ENCODE assay signal across 25 cellular contexts in genomic region chr2:74183878-74184277, GRCh38. TPM values are rescaled to one million over a fixed set of nuclear protein-coding genes. Genes with fewer than 3 reads are reported as not detected.
A peak's percentile ranks its signal among the peaks of the same experiment; 100 is the strongest.
DNase-seq lines count a peak whose midpoint lies in the region; ATAC-seq, FAIRE-seq and TF ChIP-seq lines count a peak whose summit lies in the region.
"Had no signal": no experiment of that assay in that cellular context is flagged by ENCODE, and none has a peak within 500 bp of the region (broad histone marks: within the 10 kb centered on the region; RNA-seq: fewer than 3 reads in every experiment).

No MANE protein-coding gene starts in this region.

- WGBS in mesendoderm (ENCODE audit: extremely low coverage, insufficient coverage, low lambda C conversion rate) = no CpG with 5 or more reads among the region's 2 CpGs

- no peak overlapping the region for H4K8ac ChIP-seq in mesendoderm (ENCODE audit: low read depth, low read length)

- no peak for TF ChIP-seq CTCF in CD14-positive monocyte (IDR thresholded peaks at IDR 0.05)

- H2BK15ac ChIP-seq in mesendoderm (replicated peaks; ENCODE audit: low read depth) = no peak overlapping the region

- H3K36me3 Mint-ChIP-seq in CD14-positive monocyte = no peaks in the 10 kb centered on the region
- H3K36me3 Mint-ChIP-seq in activated T-helper 1 cell treated with anti-CD3 and anti-CD28 coated beads, Interleukin-12 subunit alpha, Interleukin-12 subunit beta, Interleukin-2, Interleukin-4 antibody, amounts not matched to agents 30 ng/mL and 10 ng/mL and 1 ng/mL, durations not matched to agents 14 hours and 24 hours and 36 hours (ENCODE audit: low read depth) = peaks cover 1% of the 10 kb centered on the region
- no peaks in the 10 kb centered on the region for H3K36me3 Mint-ChIP-seq in activated naive CD4-positive, alpha-beta T cell treated with anti-CD3 and anti-CD28 coated beads, Interleukin-2, amount 10 ng/mL, durations not matched to agents 7 days and 5 days

- ATAC-seq in HG02623 (IDR thresholded peaks at IDR 0.05; ENCODE audit: unreplicated experiment) = no peak
- ATAC-seq: activated T-cell treated with anti-CD3 and anti-CD28 coated beads, Interleukin-2, amount 50 U/mL, for 4 hours; lower lobe of right lung had no signal

- H3K27ac ChIP-seq in mesendoderm (ENCODE audit: low read depth, low read length) = no peak overlapping the region
- H3K27ac ChIP-seq: breast epithelium, C4-2B, lower lobe of right lung, right atrium auricular region, SJSA1, upper lobe of left lung had no signal

- H3K27me3 Mint-ChIP-seq in CD14-positive monocyte (ENCODE audit: low read depth in 3 of 3) = peaks cover 0 to 5% (median 0%) of the 10 kb centered on the region in 3 donors
- no peaks in the 10 kb centered on the region for H3K27me3 Mint-ChIP-seq in activated T-helper 1 cell treated with anti-CD3 and anti-CD28 coated beads, Interleukin-12 subunit alpha, Interleukin-12 subunit beta, Interleukin-2, Interleukin-4 antibody, amounts not matched to agents 30 ng/mL and 10 ng/mL and 1 ng/mL, durations not matched to agents 14 hours and 24 hours and 36 hours (ENCODE audit: insufficient read depth)
- no peaks in the 10 kb centered on the region for H3K27me3 Mint-ChIP-seq in activated naive CD4-positive, alpha-beta T cell treated with anti-CD3 and anti-CD28 coated beads, Interleukin-2, amount 10 ng/mL, durations not matched to agents 7 days and 5 days

- H2BK5ac ChIP-seq in mesendoderm (ENCODE audit: low read length) = no peak overlapping the region

- H3K9ac ChIP-seq in mesendoderm (ENCODE audit: low read length) = no peak overlapping the region

- H3K18ac ChIP-seq in mesendoderm (ENCODE audit: low read length) = no peak overlapping the region

- no peaks in the 10 kb centered on the region for H3K27me3 ChIP-seq in mesendoderm (ENCODE audit: insufficient read depth, low read length, poor library complexity)
- H3K27me3 ChIP-seq: breast epithelium, right atrium auricular region, SJSA1, upper lobe of left lung had no signal

- peaks cover 0 to 2% (median 0%) of the 10 kb centered on the region in 7 donors for H3K9me3 Mint-ChIP-seq in CD14-positive monocyte
- peaks cover 5% of the 10 kb centered on the region for H3K9me3 Mint-ChIP-seq in activated T-helper 1 cell treated with anti-CD3 and anti-CD28 coated beads, Interleukin-12 subunit alpha, Interleukin-12 subunit beta, Interleukin-2, Interleukin-4 antibody, amounts not matched to agents 30 ng/mL and 10 ng/mL and 1 ng/mL, durations not matched to agents 14 hours and 24 hours and 36 hours
- H3K9me3 Mint-ChIP-seq in activated naive CD4-positive, alpha-beta T cell treated with anti-CD3 and anti-CD28 coated beads, Interleukin-2, amount 10 ng/mL, durations not matched to agents 7 days and 5 days = peaks cover 2% of the 10 kb centered on the region
- H3K9me3 Mint-ChIP-seq: activated T-cell treated with anti-CD3 and anti-CD28 coated beads, Interleukin-2, amount 50 U/mL, for 4 hours; neural crest cell had no signal

- CTCF ChIA-PET in activated naive CD4-positive, alpha-beta T cell treated with anti-CD3 and anti-CD28 coated beads, Interleukin-2, amount 10 ng/mL, durations not matched to agents 7 days and 5 days (lab: Charles Lee) = interaction anchor here (2.5 kb wide), 1 partner anchor 15 kb away, joined by 7 read pairs; the partner anchor contains the start of gene MTHFD2

- H3K27ac Mint-ChIP-seq in CD14-positive monocyte = peak overlapping the region; percentile 22 to 100 (median 91)
- peak overlapping the region; percentile 67 for H3K27ac Mint-ChIP-seq in activated T-helper 1 cell treated with anti-CD3 and anti-CD28 coated beads, Interleukin-12 subunit alpha, Interleukin-12 subunit beta, Interleukin-2, Interleukin-4 antibody, amounts not matched to agents 30 ng/mL and 10 ng/mL and 1 ng/mL, durations not matched to agents 14 hours and 24 hours and 36 hours
- no peak overlapping the region for H3K27ac Mint-ChIP-seq in activated naive CD4-positive, alpha-beta T cell treated with anti-CD3 and anti-CD28 coated beads, Interleukin-2, amount 10 ng/mL, durations not matched to agents 7 days and 5 days

- no peak overlapping the region for H3K4me2 ChIP-seq in mesendoderm (ENCODE audit: low read length)

- H3K4ac ChIP-seq in mesendoderm (ENCODE audit: low read depth, low read length) = no peak overlapping the region

- FAIRE-seq in GM12891 (lab: Jason Lieb, UNC) = no peak
- FAIRE-seq: keratinocyte had no signal

- H3K79me2 ChIP-seq in mesendoderm (ENCODE audit: control insufficient read depth, insufficient read depth, low read length) = no peaks in the 10 kb centered on the region

- H3K4me1 ChIP-seq in mesendoderm (ENCODE audit: control insufficient read depth, low read depth, low read length) = peaks cover 2% of the 10 kb centered on the region
- H3K4me1 ChIP-seq: breast epithelium, right atrium auricular region, SJSA1 had no signal

- no peaks in the 10 kb centered on the region for H3K36me3 ChIP-seq in mesendoderm (ENCODE audit: control insufficient read depth, insufficient read depth, low read length)
- H3K36me3 ChIP-seq: breast epithelium, lower lobe of right lung, right atrium auricular region, SJSA1, upper lobe of left lung had no signal

- no peak overlapping the region for H4K5ac ChIP-seq in mesendoderm (ENCODE audit: low read length)

- H2BK120ac ChIP-seq in mesendoderm (ENCODE audit: low read depth, low read length) = no peak overlapping the region

- H3K23ac ChIP-seq in mesendoderm (ENCODE audit: low read length) = no peak overlapping the region

- no peak overlapping the region for H3K4me3 Mint-ChIP-seq in CD14-positive monocyte
- H3K4me3 Mint-ChIP-seq in activated T-helper 1 cell treated with anti-CD3 and anti-CD28 coated beads, Interleukin-12 subunit alpha, Interleukin-12 subunit beta, Interleukin-2, Interleukin-4 antibody, amounts not matched to agents 30 ng/mL and 10 ng/mL and 1 ng/mL, durations not matched to agents 14 hours and 24 hours and 36 hours = no peak overlapping the region
- H3K4me3 Mint-ChIP-seq in activated naive CD4-positive, alpha-beta T cell treated with anti-CD3 and anti-CD28 coated beads, Interleukin-2, amount 10 ng/mL, durations not matched to agents 7 days and 5 days = no peak overlapping the region
- H3K4me3 Mint-ChIP-seq: activated T-cell treated with anti-CD3 and anti-CD28 coated beads, Interleukin-2, amount 50 U/mL, for 4 hours; neural crest cell had no signal

- peaks cover 64% of the 10 kb centered on the region for H3K4me1 Mint-ChIP-seq in CD14-positive monocyte
- peaks cover 51% of the 10 kb centered on the region for H3K4me1 Mint-ChIP-seq in activated T-helper 1 cell treated with anti-CD3 and anti-CD28 coated beads, Interleukin-12 subunit alpha, Interleukin-12 subunit beta, Interleukin-2, Interleukin-4 antibody, amounts not matched to agents 30 ng/mL and 10 ng/mL and 1 ng/mL, durations not matched to agents 14 hours and 24 hours and 36 hours (ENCODE audit: low read depth)
- H3K4me1 Mint-ChIP-seq in activated naive CD4-positive, alpha-beta T cell treated with anti-CD3 and anti-CD28 coated beads, Interleukin-2, amount 10 ng/mL, durations not matched to agents 7 days and 5 days = peaks cover 26% of the 10 kb centered on the region
- H3K4me1 Mint-ChIP-seq: neural crest cell had no signal

- peak overlapping the region; percentile 1 for H3K56ac ChIP-seq in mesendoderm (ENCODE audit: low read length)

- no peak overlapping the region for H2AK5ac ChIP-seq in mesendoderm (ENCODE audit: low read length)

- DNase-seq in CD14-positive monocyte (ENCODE audit: low spot score) = no peak
- DNase-seq in GM12891 (ENCODE audit: insufficient read length, low spot score) = no peak
- no peak for DNase-seq in activated T-helper 1 cell treated with anti-CD3 and anti-CD28 coated beads, Interleukin-12 subunit alpha, Interleukin-12 subunit beta, Interleukin-2, Interleukin-4 antibody, amounts not matched to agents 30 ng/mL and 10 ng/mL and 1 ng/mL, durations not matched to agents 14 hours and 24 hours and 36 hours (ENCODE audit: low spot score)
- DNase-seq in mesendoderm = no peak
- DNase-seq in activated naive CD4-positive, alpha-beta T cell treated with anti-CD3 and anti-CD28 coated beads, Interleukin-2, amount 10 ng/mL, durations not matched to agents 7 days and 5 days = no peak
- DNase-seq in D341Med (ENCODE audit: low spot score) = no peak
- DNase-seq: activated naive CD4-positive, alpha-beta T cell treated with Interleukin-2 at 50 U/mL for 16 hours; activated T-cell treated with anti-CD3 and anti-CD28 coated beads, Interleukin-2, amount 50 U/mL, for 4 hours; effector CD8-positive, alpha-beta T cell; EL; H7; lower lobe of right lung; MM.1S; NCI-H1417; NCI-H2029 treated with DMSO at 0.1 percent for 48 hours; NCI-H2227 treated with DMSO at 0.1 percent for 48 hours; stimulated activated CD4-positive, alpha-beta T cell treated with anti-CD3 and anti-CD28 coated beads, Interleukin-2, amount 100 ng/mL, for 48 hours; upper lobe of left lung had no signal

- H3K4me3 ChIP-seq in mesendoderm (ENCODE audit: low read length) = no peak overlapping the region
- H3K4me3 ChIP-seq: breast epithelium, lower lobe of right lung, right atrium auricular region, SJSA1, upper lobe of left lung had no signal

- intact Hi-C loops in CD14-positive monocyte (cut with micrococcal nuclease) = no loop called here
- intact Hi-C loops in activated T-helper 1 cell treated with anti-CD3 and anti-CD28 coated beads, Interleukin-12 subunit alpha, Interleukin-12 subunit beta, Interleukin-2, Interleukin-4 antibody, amounts not matched to agents 30 ng/mL and 10 ng/mL and 1 ng/mL, durations not matched to agents 14 hours and 24 hours and 36 hours (cut with micrococcal nuclease) = loop anchor here (10.0 kb wide), 1 partner anchor 651 kb away; the partner anchor contains the start of gene HK2

- no peaks in the 10 kb centered on the region for H3K79me1 ChIP-seq in mesendoderm (ENCODE audit: low read length)

- TF ChIP-seq POLR2A in GM12891 (IDR thresholded peaks at IDR 0.05; ENCODE audit: low read depth, low read length) = no peak

RNA-seq across cellular contexts. Expression of gene MOB1A, which starts 5.2 kb away (rescaled TPM):
- polyA plus RNA-seq in CD14-positive monocyte = 100 to 1,000 TPM; 285 to 367 TPM
- 60.5 TPM for polyA plus RNA-seq in GM12891 (2012; ENCODE audit: low read depth, missing spikeins)
- 207 and 221 TPM in 2 replicates for total RNA-seq in activated T-helper 1 cell treated with anti-CD3 and anti-CD28 coated beads, Interleukin-12 subunit alpha, Interleukin-12 subunit beta, Interleukin-2, Interleukin-4 antibody, amounts not matched to agents 30 ng/mL and 10 ng/mL and 1 ng/mL, durations not matched to agents 14 hours and 24 hours and 36 hours
- polyA plus RNA-seq in mesendoderm (2013, experiment 1 of 2) = 38.0 TPM
- polyA plus RNA-seq in mesendoderm (2013, experiment 2 of 2) = 39.7 TPM

RNA-seq across cellular contexts. Expression of gene MTHFD2, which starts 14.5 kb away (rescaled TPM):
- polyA plus RNA-seq in CD14-positive monocyte = 10 to 100 TPM; 24.1 to 39.4 TPM
- 118 TPM for polyA plus RNA-seq in GM12891 (2012; ENCODE audit: low read depth, missing spikeins)
- 437 and 457 TPM in 2 replicates for total RNA-seq in activated T-helper 1 cell treated with anti-CD3 and anti-CD28 coated beads, Interleukin-12 subunit alpha, Interleukin-12 subunit beta, Interleukin-2, Interleukin-4 antibody, amounts not matched to agents 30 ng/mL and 10 ng/mL and 1 ng/mL, durations not matched to agents 14 hours and 24 hours and 36 hours
- 188 TPM for polyA plus RNA-seq in mesendoderm (2013, experiment 1 of 2)
- 198 TPM for polyA plus RNA-seq in mesendoderm (2013, experiment 2 of 2)

RNA-seq across cellular contexts. Expression of gene BOLA3, which starts 36.2 kb away (rescaled TPM):
- 1 to 10 TPM; 7.7 to 8.0 TPM for polyA plus RNA-seq in CD14-positive monocyte
- 93.4 TPM for polyA plus RNA-seq in GM12891 (2012; ENCODE audit: low read depth, missing spikeins)
- total RNA-seq in activated T-helper 1 cell treated with anti-CD3 and anti-CD28 coated beads, Interleukin-12 subunit alpha, Interleukin-12 subunit beta, Interleukin-2, Interleukin-4 antibody, amounts not matched to agents 30 ng/mL and 10 ng/mL and 1 ng/mL, durations not matched to agents 14 hours and 24 hours and 36 hours = 94.2 and 98.2 TPM in 2 replicates
- 124 TPM for polyA plus RNA-seq in mesendoderm (2013, experiment 1 of 2)
- polyA plus RNA-seq in mesendoderm (2013, experiment 2 of 2) = 123 TPM
